ENCODE assay signal across 14 cellular contexts in genomic region chr22:42676059-42676607, GRCh38. TPM values are rescaled to one million over a fixed set of nuclear protein-coding genes. Genes with fewer than 3 reads are reported as not detected.
DNase-seq lines count a peak whose midpoint lies in the region; ATAC-seq and TF ChIP-seq lines count a peak whose summit lies in the region.
"Had no signal": no experiment of that assay in that cellular context is flagged by ENCODE, and none has a peak within 500 bp of the region (broad histone marks: within the 10 kb centered on the region; RNA-seq: fewer than 3 reads in every experiment).

No MANE protein-coding gene starts in this region.

- no peaks in the 10 kb centered on the region for H3K36me3 ChIP-seq in duodenal mucosa (ENCODE audit: control insufficient read depth in 1 of 2, insufficient read depth in 2 of 2, low read length in 2 of 2)
- H3K36me3 ChIP-seq in liver (ENCODE audit: control insufficient read depth in 4 of 4, insufficient read depth in 3 of 4, low read depth in 1 of 4, low read length in 3 of 4) = no peaks in the 10 kb centered on the region
- H3K36me3 ChIP-seq in skeletal muscle satellite cell (ENCODE audit: insufficient read depth, low read length) = no peaks in the 10 kb centered on the region

- no peak overlapping the region for H3K4me3 ChIP-seq in duodenal mucosa (ENCODE audit: low read depth in 1 of 2, low read length in 2 of 2)
- no peak overlapping the region for H3K4me3 ChIP-seq in liver (ENCODE audit: low read depth in 1 of 3, low read length in 3 of 3)
- H3K4me3 ChIP-seq in skeletal muscle satellite cell (ENCODE audit: low read length) = no peak overlapping the region

- TF ChIP-seq CTCF in liver (IDR thresholded peaks at IDR 0.05; ENCODE audit: low read depth, low read length, missing input control) = no peak

- H3K27me3 ChIP-seq in duodenal mucosa (ENCODE audit: control insufficient read depth in 1 of 2, insufficient read depth in 2 of 2, low read length in 2 of 2) (no peaks in the 10 kb centered on the region), liver (ENCODE audit: control insufficient read depth in 4 of 4, insufficient read depth in 4 of 4, low read length in 3 of 4) (no peaks in the 10 kb centered on the region), skeletal muscle satellite cell (ENCODE audit: control insufficient read depth, insufficient read depth, low read length) (no peaks in the 10 kb centered on the region)

- peak; percentile 31 for DNase-seq in EL
- DNase-seq in NK-92 treated with Interleukin-12 subunit alpha and Interleukin-12 subunit beta, amount 100 ng/mL, for 24 hours (lab: John Stamatoyannopoulos, UW) = no peak
- no peak for DNase-seq in activated CD4-positive, alpha-beta T cell treated with anti-CD3 and anti-CD28 coated beads for 48 hours
- DNase-seq: activated CD8-positive, alpha-beta T cell treated with anti-CD3 and anti-CD28 coated beads for 36 hours; DND-41; effector CD4-positive, alpha-beta T cell; NCI-H1436 treated with DMSO at 0.1 percent for 48 hours; occipital lobe had no signal

- H3K9ac ChIP-seq in duodenal mucosa (ENCODE audit: low read depth in 1 of 2, low read length in 2 of 2) (no peak overlapping the region), liver (ENCODE audit: low read depth in 1 of 2, low read length in 2 of 2) (no peak overlapping the region), skeletal muscle satellite cell (ENCODE audit: low read depth, low read length) (peak overlapping the region; percentile 40)

- no peak for TF ChIP-seq RAD21 in liver (IDR thresholded peaks at IDR 0.05)

- H3K4me2 ChIP-seq in skeletal muscle satellite cell (ENCODE audit: low read length) = peak overlapping the region; percentile 1

- no peak for ATAC-seq in GM18873 (IDR thresholded peaks at IDR 0.05; ENCODE audit: low FRiP score, unreplicated experiment)
- ATAC-seq in HG03439 (IDR thresholded peaks at IDR 0.05; ENCODE audit: unreplicated experiment) = no peak
- ATAC-seq: activated CD8-positive, alpha-beta T cell treated with anti-CD3 and anti-CD28 coated beads for 36 hours had no signal

- peaks cover 5 to 6% of the 10 kb centered on the region in 2 donors for H3K9me3 ChIP-seq in duodenal mucosa (ENCODE audit: control insufficient read depth in 1 of 2, low read length in 2 of 2)
- H3K9me3 ChIP-seq in liver (ENCODE audit: control insufficient read depth in 4 of 4, low read length in 3 of 4) = peaks cover 0 to 1% (median 0%) of the 10 kb centered on the region in 4 donors
- peaks cover 5% of the 10 kb centered on the region for H3K9me3 ChIP-seq in skeletal muscle satellite cell (replicated peaks; ENCODE audit: low read length)

- WGBS in liver = 55% methylated on average over 7 of the region's 7 CpGs

- H3K4me1 ChIP-seq in duodenal mucosa (ENCODE audit: control insufficient read depth in 1 of 2, insufficient read depth in 2 of 2, low read length in 2 of 2) = peaks cover 5 to 9% of the 10 kb centered on the region in 2 donors
- H3K4me1 ChIP-seq in liver (ENCODE audit: control insufficient read depth in 4 of 4, insufficient read depth in 4 of 4, low read length in 3 of 4) = peaks cover 3 to 8% (median 7%) of the 10 kb centered on the region in 4 donors
- peaks cover 31% of the 10 kb centered on the region for H3K4me1 ChIP-seq in skeletal muscle satellite cell (ENCODE audit: control insufficient read depth, insufficient read depth, low read length)

- H3K27ac ChIP-seq in duodenal mucosa (ENCODE audit: low read depth, low read length) (peak overlapping the region; percentile 56), liver (ENCODE audit: low read depth in 1 of 2, low read length in 2 of 2) (peak overlapping the region; percentile 42 to 57)

TF ChIP-seq in liver, 16 proteins besides CTCF, POLR2A, EP300 and RAD21:
- TF ChIP-seq EGR1 (IDR thresholded peaks at IDR 0.05; ENCODE audit: low read depth in 2 of 2) (no peak), SP1 (IDR thresholded peaks at IDR 0.05) (peak; percentile 32), FOXA2 (IDR thresholded peaks at IDR 0.05) (no peak), HNF4A (conservative IDR thresholded peaks at IDR 0.05) (no peak), GABPA (IDR thresholded peaks at IDR 0.05 in 1 of 2, conservative IDR thresholded peaks at IDR 0.05 in 1 of 2) (no peak), TAF1 (conservative IDR thresholded peaks at IDR 0.05) (no peak), FOXA1 (IDR thresholded peaks at IDR 0.05) (no peak), MAX (IDR thresholded peaks at IDR 0.05) (no peak), HNF4G (IDR thresholded peaks at IDR 0.05) (no peak), NR2F2 (IDR thresholded peaks at IDR 0.05) (peak; percentile 92), ZBTB33 (IDR thresholded peaks at IDR 0.05) (no peak), REST (IDR thresholded peaks at IDR 0.05) (peak; percentile 87), JUND (IDR thresholded peaks at IDR 0.05) (no peak), ATF3 (IDR thresholded peaks at IDR 0.05) (no peak), YY1 (IDR thresholded peaks at IDR 0.05) (no peak), RXRA (IDR thresholded peaks at IDR 0.05) (peak; percentile 29 to 37)

RNA-seq across cellular contexts. Expression of gene CYB5R3, which starts 26.9 kb away (rescaled TPM):
- 10 to 100 TPM; 49.4 to 71.1 TPM for total RNA-seq in liver
- 100 to 1,000 TPM; 197 to 210 TPM for polyA plus RNA-seq in liver
- total RNA-seq in skeletal muscle satellite cell (2012; rRNA removed) = 56.8 and 86.9 TPM in 2 replicates

RNA-seq across cellular contexts. Expression of gene ATP5MGL, which starts 35.7 kb away (rescaled TPM):
- under 1 TPM in 1 of 2 donors, not detected in 1; 0.84 TPM for total RNA-seq in liver
- 1 to 10 TPM in 1 of 2 donors, not detected in 1; 1.1 TPM for polyA plus RNA-seq in liver
- total RNA-seq in skeletal muscle satellite cell (2012; rRNA removed) = 0.22 and 1.3 TPM in 2 replicates

RNA-seq across cellular contexts. Expression of gene A4GALT, which starts 44.5 kb away (rescaled TPM):
- total RNA-seq in liver = 1 to 10 TPM; 2.3 to 8.2 TPM
- 1 to 10 TPM; 1.6 to 1.8 TPM for polyA plus RNA-seq in liver
- total RNA-seq in skeletal muscle satellite cell (2012; rRNA removed) = 24.3 and 26.6 TPM in 2 replicates
- total RNA-seq: T-helper 1 cell treated with Interleukin-12 subunit alpha and Interleukin-12 subunit beta and Interleukin-4 antibody, amounts not matched to agents 30 ng/mL and 1 ng/mL, for 36 hours had no signal
